20 cellular contexts compared by ENCODE assay signal in genomic region chr21:45739218-45740087, GRCh38.
DNase-seq lines count a peak whose midpoint lies in the region; ATAC-seq, FAIRE-seq and TF ChIP-seq lines count a peak whose summit lies in the region.
"Had no signal": no experiment of that assay in that cellular context is flagged by ENCODE, and none has a peak within 500 bp of the region (broad histone marks: within the 10 kb centered on the region; RNA-seq: fewer than 3 reads in every experiment).

No MANE protein-coding gene starts in this region.

- no peaks in the 10 kb centered on the region for H3K27me3 Mint-ChIP-seq in CD4-positive, alpha-beta T cell
- no peaks in the 10 kb centered on the region for H3K27me3 Mint-ChIP-seq in activated CD8-positive, alpha-beta T cell treated with anti-CD3 and anti-CD28 coated beads, Interleukin-2, amount 10 ng/mL, durations not matched to agents 7 days and 5 days (ENCODE audit: low read depth)
- peaks cover 4% of the 10 kb centered on the region for H3K27me3 Mint-ChIP-seq in glutamatergic neuron (ENCODE audit: unreplicated experiment)

- H3K9me3 Mint-ChIP-seq in CD4-positive, alpha-beta T cell = no peaks in the 10 kb centered on the region
- H3K9me3 Mint-ChIP-seq in activated CD8-positive, alpha-beta T cell treated with anti-CD3 and anti-CD28 coated beads, Interleukin-2, amount 10 ng/mL, durations not matched to agents 7 days and 5 days (ENCODE audit: insufficient read depth) = no peaks in the 10 kb centered on the region
- H3K9me3 Mint-ChIP-seq in glutamatergic neuron (ENCODE audit: unreplicated experiment) = peaks cover 2% of the 10 kb centered on the region
- H3K9me3 Mint-ChIP-seq: CD14-positive monocyte had no signal

- intact Hi-C loops in CD4-positive, alpha-beta T cell (cut with DNase I, micrococcal nuclease) = no loop called here

- H4K20me1 ChIP-seq in BLaER1 = peaks cover 31% of the 10 kb centered on the region

- CTCF ChIA-PET in CD4-positive, alpha-beta T cell (lab: Charles Lee) = no interaction called here
- CTCF ChIA-PET in activated CD8-positive, alpha-beta T cell treated with anti-CD3 and anti-CD28 coated beads, Interleukin-2, amount 10 ng/mL, durations not matched to agents 7 days and 5 days (lab: Charles Lee) = interaction anchor here (1.0 kb wide), 1 partner anchor 29 kb away, joined by 4 read pairs; no protein-coding TSS in a partner anchor

- peak; percentile 39 for ATAC-seq in CD4-positive, alpha-beta T cell (ENCODE audit: poor library complexity)
- no peak for ATAC-seq in activated CD8-positive, alpha-beta T cell treated with anti-CD3 and anti-CD28 coated beads, Interleukin-2, amount 10 ng/mL, durations not matched to agents 7 days and 5 days
- ATAC-seq in HG03520 (IDR thresholded peaks at IDR 0.05; ENCODE audit: unreplicated experiment) (no peak), HG03521 (IDR thresholded peaks at IDR 0.05; ENCODE audit: unreplicated experiment) (no peak)

- no peaks in the 10 kb centered on the region for H3K27me3 ChIP-seq in BLaER1
- no peaks in the 10 kb centered on the region for H3K27me3 ChIP-seq in CD4-positive, alpha-beta T cell (ENCODE audit: control insufficient read depth, insufficient read depth, low read length)
- H3K27me3 ChIP-seq: Peyer's patch had no signal

- H3K4me3 ChIP-seq in BLaER1 = no peak overlapping the region
- H3K4me3 ChIP-seq: Peyer's patch had no signal

- POLR2A ChIA-PET in CD4-positive, alpha-beta T cell (lab: Charles Lee) = no interaction called here
- POLR2A ChIA-PET in activated CD8-positive, alpha-beta T cell treated with anti-CD3 and anti-CD28 coated beads, Interleukin-2, amount 10 ng/mL, durations not matched to agents 7 days and 5 days (lab: Charles Lee) = no interaction called here

- H3K36me3 Mint-ChIP-seq in CD4-positive, alpha-beta T cell (ENCODE audit: low read depth) = no peaks in the 10 kb centered on the region
- no peaks in the 10 kb centered on the region for H3K36me3 Mint-ChIP-seq in activated CD8-positive, alpha-beta T cell treated with anti-CD3 and anti-CD28 coated beads, Interleukin-2, amount 10 ng/mL, durations not matched to agents 7 days and 5 days (ENCODE audit: low read depth)
- peaks cover 4% of the 10 kb centered on the region for H3K36me3 Mint-ChIP-seq in glutamatergic neuron (ENCODE audit: unreplicated experiment)
- H3K36me3 Mint-ChIP-seq: CD14-positive monocyte had no signal

- H3K27ac Mint-ChIP-seq in CD4-positive, alpha-beta T cell = no peak overlapping the region
- peak overlapping the region; percentile 65 for H3K27ac Mint-ChIP-seq in activated CD8-positive, alpha-beta T cell treated with anti-CD3 and anti-CD28 coated beads, Interleukin-2, amount 10 ng/mL, durations not matched to agents 7 days and 5 days
- no peak overlapping the region for H3K27ac Mint-ChIP-seq in glutamatergic neuron (ENCODE audit: unreplicated experiment)

- DNase-seq in CD4-positive, alpha-beta T cell = peak in 1 of 10 experiments; percentile 8
- DNase-seq in HTR-8/SVneo (ENCODE audit: insufficient read length, low spot score) (no peak), glutamatergic neuron (no peak), hippocampal formation (lab: John Stamatoyannopoulos, UW) (no peak)
- DNase-seq in activated CD8-positive, alpha-beta T cell treated with anti-CD3 and anti-CD28 coated beads, Interleukin-2, amount 10 ng/mL, durations not matched to agents 7 days and 5 days = peak; percentile 27
- DNase-seq: ACHN; Calu3; DMS53; H7; NCI-H1105 treated with DMSO at 0.1 percent for 48 hours; NCI-H1694; NCI-H2081 treated with DMSO at 0.1 percent for 48 hours; NCI-H446 treated with DMSO at 0.1 percent for 48 hours; NCI-H748 treated with DMSO at 0.1 percent for 48 hours; NK-92 treated with Interleukin-12 subunit alpha and Interleukin-12 subunit beta, amount 100 ng/mL, for 24 hours; Peyer's patch had no signal

- H3K4me3 Mint-ChIP-seq in CD4-positive, alpha-beta T cell = no peak overlapping the region
- no peak overlapping the region for H3K4me3 Mint-ChIP-seq in activated CD8-positive, alpha-beta T cell treated with anti-CD3 and anti-CD28 coated beads, Interleukin-2, amount 10 ng/mL, durations not matched to agents 7 days and 5 days
- no peak overlapping the region for H3K4me3 Mint-ChIP-seq in glutamatergic neuron (ENCODE audit: unreplicated experiment)
- H3K4me3 Mint-ChIP-seq: CD14-positive monocyte had no signal

- peak overlapping the region; percentile 70 for H3K4me2 ChIP-seq in BLaER1

- H3K9ac ChIP-seq in BLaER1 = 0 out of 2 replicates have a peak overlapping the region, but pooled peaks have one; percentile 41

- H3K27ac ChIP-seq in BLaER1 = peak overlapping the region; percentile 50
- no peak overlapping the region for H3K27ac ChIP-seq in CD4-positive, alpha-beta T cell (ENCODE audit: low read depth, low read length)
- H3K27ac ChIP-seq: Peyer's patch had no signal

- peaks cover 15% of the 10 kb centered on the region for H3K4me1 Mint-ChIP-seq in CD4-positive, alpha-beta T cell (ENCODE audit: low read depth)
- H3K4me1 Mint-ChIP-seq in activated CD8-positive, alpha-beta T cell treated with anti-CD3 and anti-CD28 coated beads, Interleukin-2, amount 10 ng/mL, durations not matched to agents 7 days and 5 days (ENCODE audit: low read depth) = peaks cover 2% of the 10 kb centered on the region
- H3K4me1 Mint-ChIP-seq in glutamatergic neuron (ENCODE audit: low read depth, unreplicated experiment) = peaks cover 9% of the 10 kb centered on the region
- H3K4me1 Mint-ChIP-seq: CD14-positive monocyte had no signal

- peaks cover 65% of the 10 kb centered on the region for H3K4me1 ChIP-seq in BLaER1
- H3K4me1 ChIP-seq: Peyer's patch had no signal

- no peak for TF ChIP-seq CTCF in CD4-positive, alpha-beta T cell (IDR thresholded peaks at IDR 0.05)
- TF ChIP-seq CTCF in glutamatergic neuron (IDR thresholded peaks at IDR 0.05; ENCODE audit: partially characterized antibody, unreplicated experiment) = no peak

- H3K9me3 ChIP-seq in BLaER1 = no peaks in the 10 kb centered on the region
- H3K9me3 ChIP-seq in CD4-positive, alpha-beta T cell (ENCODE audit: control insufficient read depth, low read length) = no peaks in the 10 kb centered on the region
- H3K9me3 ChIP-seq: Peyer's patch had no signal

- H3K36me3 ChIP-seq in BLaER1 = peaks cover 15% of the 10 kb centered on the region
- H3K36me3 ChIP-seq: Peyer's patch had no signal

- FAIRE-seq in HTR-8/SVneo (lab: Jason Lieb, UNC) = peak; percentile 54
